ENCODE assay signal across 27 cellular contexts in the genomic region with DNA sequence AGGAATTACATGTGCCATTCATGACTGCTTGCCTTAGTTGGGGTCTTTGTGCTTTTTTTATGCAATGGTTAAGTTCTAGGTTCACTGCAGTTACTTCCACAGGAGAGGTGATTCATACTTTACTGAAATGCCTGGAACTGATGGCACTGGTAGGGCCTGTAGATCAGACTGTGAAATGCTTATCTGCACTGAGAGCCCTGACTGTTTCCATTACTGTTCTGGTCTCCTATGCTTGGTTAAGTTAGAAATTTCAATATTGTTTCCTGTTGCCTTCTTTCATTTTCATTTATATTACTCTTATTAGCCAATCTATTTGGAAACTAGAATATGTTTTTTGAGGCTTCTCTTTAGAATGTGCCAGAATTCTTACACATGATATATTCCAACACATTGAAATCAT.
"Had no signal": no experiment of that assay in that cellular context is flagged by ENCODE, and none has a peak within 500 bp of the region (broad histone marks: within the 10 kb centered on the region; RNA-seq: fewer than 3 reads in every experiment).

No MANE protein-coding gene starts in this region.

- H3K27me3 ChIP-seq: ascending aorta, breast epithelium, cardiac muscle cell, colonic mucosa, esophagus squamous epithelium, gastroesophageal sphincter had no signal

- H3K4me3 ChIP-seq: ascending aorta, breast epithelium, cardiac muscle cell, colonic mucosa, esophagus squamous epithelium, gastroesophageal sphincter had no signal

- H3K36me3 ChIP-seq: ascending aorta, breast epithelium, cardiac muscle cell, colonic mucosa, esophagus squamous epithelium, gastroesophageal sphincter had no signal

- H3K27ac ChIP-seq: ascending aorta, breast epithelium, cardiac muscle cell, colonic mucosa, epithelial cell of prostate, esophagus squamous epithelium, gastroesophageal sphincter had no signal

- H3K4me1 ChIP-seq: ascending aorta, breast epithelium, colonic mucosa, esophagus squamous epithelium, gastroesophageal sphincter had no signal

- ATAC-seq: activated CD4-positive, alpha-beta T cell treated with anti-CD3 and anti-CD28 coated beads for 36 hours; activated CD8-positive, alpha-beta memory T cell treated with anti-CD3 and anti-CD28 coated beads, Interleukin-2, amount 10 ng/mL, durations not matched to agents 7 days and 5 days; activated CD8-positive, alpha-beta T cell treated with anti-CD3 and anti-CD28 coated beads, Interleukin-2, amount 10 ng/mL, durations not matched to agents 7 days and 5 days; activated naive CD4-positive, alpha-beta T cell treated with anti-CD3 and anti-CD28 coated beads, Interleukin-2, amount 50 U/mL, for 72 hours; gastroesophageal sphincter had no signal

- DNase-seq: activated CD4-positive, alpha-beta memory T cell treated with anti-CD3 and anti-CD28 coated beads for 36 hours; activated CD4-positive, alpha-beta T cell treated with anti-CD3 and anti-CD28 coated beads for 36 hours; activated CD4-positive, alpha-beta T cell treated with anti-CD3 and anti-CD28 coated beads, Interleukin-2, amount 10 ng/mL, durations not matched to agents 24 days and 14 days; activated CD4-positive, CD25-positive, alpha-beta regulatory T cell; activated CD4-positive, CD25-positive, alpha-beta regulatory T cell treated with anti-CD3 and anti-CD28 coated beads, Interleukin-2, amount 50 U/mL, for 72 hours; activated CD8-positive, alpha-beta memory T cell treated with anti-CD3 and anti-CD28 coated beads, Interleukin-2, amount 10 ng/mL, durations not matched to agents 7 days and 5 days; activated CD8-positive, alpha-beta memory T cell treated with anti-CD3 and anti-CD28 coated beads, Interleukin-2, amount 50 U/mL, for 4 hours; activated CD8-positive, alpha-beta T cell treated with anti-CD3 and anti-CD28 coated beads, Interleukin-2, amount 10 ng/mL, durations not matched to agents 7 days and 5 days; activated effector memory CD4-positive, alpha-beta T cell treated with anti-CD3 and anti-CD28 coated beads, Interleukin-2, amount 50 U/mL, for 16 hours; activated naive CD4-positive, alpha-beta T cell; activated naive CD4-positive, alpha-beta T cell treated with anti-CD3 and anti-CD28 coated beads, Interleukin-2, amount 10 ng/mL, durations not matched to agents 7 days and 5 days; activated naive CD8-positive, alpha-beta T cell treated with anti-CD3 and anti-CD28 coated beads, Interleukin-2, amount 10 ng/mL, durations not matched to agents 7 days and 5 days; activated T-cell treated with anti-CD3 and anti-CD28 coated beads, Interleukin-2, amount 50 U/mL, for 1 hour; activated T-cell treated with anti-CD3 and anti-CD28 coated beads, Interleukin-2, amount 50 U/mL, for 48 hours; central memory CD4-positive, alpha-beta T cell; cerebellar nuclear complex; colonic mucosa; effector CD8-positive, alpha-beta T cell; esophagus squamous epithelium; foreskin melanocyte; T-helper 2 cell had no signal
